Comparison of ENCODE assay signal across 22 cellular contexts in the genomic region with DNA sequence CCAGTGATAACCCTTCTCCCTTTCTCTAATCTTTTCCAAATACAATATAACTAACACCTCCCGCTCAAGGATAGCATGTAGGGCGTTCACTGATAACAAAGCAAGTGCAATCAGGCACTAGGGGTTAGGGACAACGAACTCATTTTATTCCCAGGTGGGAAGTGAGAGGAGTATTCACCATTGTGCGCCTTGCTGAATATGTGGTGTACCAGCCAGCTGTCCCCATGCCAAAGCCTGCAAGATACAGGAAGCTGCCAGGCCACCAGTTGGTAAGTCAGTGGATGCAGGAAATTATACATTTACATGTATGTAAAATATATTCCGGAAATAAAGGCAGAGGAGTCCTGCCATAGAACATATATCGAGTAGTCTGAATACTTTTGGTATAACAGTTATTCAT.
"Had no signal": no experiment of that assay in that cellular context is flagged by ENCODE, and none has a peak within 500 bp of the region (broad histone marks: within the 10 kb centered on the region; RNA-seq: fewer than 3 reads in every experiment).

No MANE protein-coding gene starts in this region.

- H3K27ac Mint-ChIP-seq: memory B cell; nephron; progenitor cell of endocrine pancreas; stimulated activated effector memory CD8-positive, alpha-beta T cell treated with anti-CD3 and anti-CD28 coated beads, Interleukin-12 subunit alpha, Interleukin-12 subunit beta, amount 100 ng/mL, for 72 hours had no signal

- H3K27ac ChIP-seq: dorsolateral prefrontal cortex, heart left ventricle, left lung, lower lobe of right lung, pancreas, tibial nerve had no signal

- H3K27me3 ChIP-seq: heart left ventricle, left lung, pancreas, tibial nerve had no signal

- H3K36me3 Mint-ChIP-seq: memory B cell; naive B cell; stimulated activated effector memory CD8-positive, alpha-beta T cell treated with anti-CD3 and anti-CD28 coated beads, Interleukin-12 subunit alpha, Interleukin-12 subunit beta, amount 100 ng/mL, for 72 hours had no signal

- FAIRE-seq: frontal cortex, pancreas had no signal

- H3K4me3 Mint-ChIP-seq: memory B cell; nephron; stimulated activated effector memory CD8-positive, alpha-beta T cell treated with anti-CD3 and anti-CD28 coated beads, Interleukin-12 subunit alpha, Interleukin-12 subunit beta, amount 100 ng/mL, for 72 hours had no signal

- H3K9me3 Mint-ChIP-seq: memory B cell; naive B cell; stimulated activated effector memory CD8-positive, alpha-beta T cell treated with anti-CD3 and anti-CD28 coated beads, Interleukin-12 subunit alpha, Interleukin-12 subunit beta, amount 100 ng/mL, for 72 hours had no signal

- H3K4me3 ChIP-seq: dorsolateral prefrontal cortex, heart left ventricle, left lung, lower lobe of right lung, pancreas, tibial nerve had no signal

- H3K4me1 Mint-ChIP-seq: nephron; stimulated activated effector memory CD8-positive, alpha-beta T cell treated with anti-CD3 and anti-CD28 coated beads, Interleukin-12 subunit alpha, Interleukin-12 subunit beta, amount 100 ng/mL, for 72 hours had no signal

- DNase-seq: cortex of kidney; dorsolateral prefrontal cortex; effector CD8-positive, alpha-beta T cell; heart left ventricle; hypothalamus; islet precursor cell; left lung; lower lobe of right lung; midbrain; naive B cell; occipital lobe; right cardiac atrium; stimulated activated CD4-positive, alpha-beta T cell treated with anti-CD3 and anti-CD28 coated beads, Interleukin-4, amount 100 ng/mL, for 1 hour; stimulated activated CD8-positive, alpha-beta memory T cell treated with anti-CD3 and anti-CD28 coated beads, Interleukin-4, amount 100 ng/mL, for 48 hours; stimulated activated naive CD8-positive, alpha-beta T cell treated with anti-CD3 and anti-CD28 coated beads, Interleukin-15, Interleukin-2, amounts not matched to agents 100 U/mL and 50 U/mL, for 24 hours had no signal

- ATAC-seq: heart left ventricle; left lung; lower lobe of right lung; right cardiac atrium; stimulated activated effector memory CD8-positive, alpha-beta T cell treated with anti-CD3 and anti-CD28 coated beads, Interleukin-12 subunit alpha, Interleukin-12 subunit beta, amount 100 ng/mL, for 72 hours; stimulated activated naive CD8-positive, alpha-beta T cell treated with anti-CD3 and anti-CD28 coated beads, Interleukin-15, Interleukin-2, amounts not matched to agents 100 U/mL and 50 U/mL, for 24 hours had no signal

- H3K9me3 ChIP-seq: heart left ventricle, left lung, lower lobe of right lung, pancreas, tibial nerve had no signal

- H3K27me3 Mint-ChIP-seq: memory B cell, naive B cell, progenitor cell of endocrine pancreas had no signal

- H3K36me3 ChIP-seq: heart left ventricle, left lung, lower lobe of right lung, pancreas, tibial nerve had no signal

- H3K4me1 ChIP-seq: heart left ventricle, left lung, lower lobe of right lung, pancreas, tibial nerve had no signal
